ENCODE assay signal across 16 cellular contexts in the genomic region with DNA sequence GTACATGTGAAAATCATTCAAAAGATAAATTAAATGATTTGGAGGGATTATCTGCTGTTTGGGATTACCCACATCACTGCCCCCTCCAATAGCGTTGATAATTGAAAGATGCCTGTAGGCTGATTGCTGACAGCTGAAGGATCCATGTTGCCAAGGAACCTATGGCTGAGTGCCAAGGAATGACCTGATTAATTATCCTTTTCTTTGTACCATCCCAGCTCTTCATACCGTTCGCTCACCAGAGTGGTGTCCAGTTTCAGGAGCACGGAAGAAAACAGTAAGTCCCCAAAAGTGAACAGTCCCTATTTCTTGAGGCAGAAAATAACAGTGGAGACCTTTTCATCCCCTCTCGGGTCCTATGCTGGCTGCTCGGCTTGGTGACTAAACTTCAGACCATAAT.
DNase-seq lines count a peak whose midpoint lies in the region; ATAC-seq, FAIRE-seq and TF ChIP-seq lines count a peak whose summit lies in the region.
"Had no signal": no experiment of that assay in that cellular context is flagged by ENCODE, and none has a peak within 500 bp of the region (broad histone marks: within the 10 kb centered on the region; RNA-seq: fewer than 3 reads in every experiment).

No MANE protein-coding gene starts in this region.

- H3K4me2 ChIP-seq in BLaER1 = 0 out of 2 replicates have a peak overlapping the region, but pooled peaks have one; percentile 58
- H3K4me2 ChIP-seq: KMS-11 had no signal

- WGBS in endodermal cell (ENCODE audit: insufficient coverage in 1 of 2, insufficient read length in 1 of 2), 2 experiments = 79 to 87% methylated on average over 6 of the region's 6 CpGs
- WGBS in ovary, 3 donors = 33 to 47% (median 36%) methylated on average over 6 of the region's 6 CpGs

- no peak for TF ChIP-seq EP300 in ovary (IDR thresholded peaks at IDR 0.05)

- H3K36me3 ChIP-seq in BLaER1 = no peaks in the 10 kb centered on the region
- H3K36me3 ChIP-seq in endodermal cell (ENCODE audit: control insufficient read depth, insufficient read depth, low read length) = no peaks in the 10 kb centered on the region
- H3K36me3 ChIP-seq in ovary = no peaks in the 10 kb centered on the region

- H3K9ac ChIP-seq in BLaER1 (no peak overlapping the region), endodermal cell (ENCODE audit: extremely low read depth, low read length, poor library complexity, severe bottlenecking) (no peak overlapping the region)
- H3K9ac ChIP-seq: KMS-11 had no signal

- H3K9me3 ChIP-seq in BLaER1 = peaks cover 18% of the 10 kb centered on the region
- H3K9me3 ChIP-seq in endodermal cell (ENCODE audit: control insufficient read depth, low read length) = no peaks in the 10 kb centered on the region
- H3K9me3 ChIP-seq in ovary = no peaks in the 10 kb centered on the region

- H3K4me3 ChIP-seq in BLaER1 (no peak overlapping the region), endodermal cell (ENCODE audit: low read length) (no peak overlapping the region), ovary (no peak overlapping the region)

- H3K27ac ChIP-seq in BLaER1 (no peak overlapping the region), endodermal cell (ENCODE audit: low read depth, low read length) (peak overlapping the region; percentile 62), ovary (no peak overlapping the region)
- H3K27ac ChIP-seq: KMS-11 had no signal

- H3K4me3 Mint-ChIP-seq in endodermal cell = no peak overlapping the region
- H3K4me3 Mint-ChIP-seq: activated CD4-positive, alpha-beta memory T cell treated with anti-CD3 and anti-CD28 coated beads, Interleukin-2, amount 10 ng/mL, durations not matched to agents 7 days and 5 days had no signal

- TF ChIP-seq CTCF in endodermal cell (conservative IDR thresholded peaks at IDR 0.05) (no peak), ovary (IDR thresholded peaks at IDR 0.05) (no peak)

- H3K36me3 Mint-ChIP-seq in endodermal cell (ENCODE audit: low read depth) = no peaks in the 10 kb centered on the region
- peaks cover 4 to 5% of the 10 kb centered on the region in 2 donors for H3K36me3 Mint-ChIP-seq in activated naive CD4-positive, alpha-beta T cell treated with anti-CD3 and anti-CD28 coated beads, Interleukin-2, amount 50 U/mL, for 72 hours

- H3K27me3 ChIP-seq in BLaER1 (no peaks in the 10 kb centered on the region), endodermal cell (ENCODE audit: control insufficient read depth, insufficient read depth, low read length, poor library complexity, severe bottlenecking) (no peaks in the 10 kb centered on the region), ovary (no peaks in the 10 kb centered on the region)

- no peaks in the 10 kb centered on the region for H4K20me1 ChIP-seq in BLaER1

- intact Hi-C loops in ovary (cut with DNase I) = loop anchor here in 1 of 4 donors (5.0 kb wide), 1 partner anchor 227 kb away; no protein-coding TSS in a partner anchor

- FAIRE-seq in GM12892 (lab: Jason Lieb, UNC) = no peak

- ATAC-seq in activated naive CD4-positive, alpha-beta T cell treated with anti-CD3 and anti-CD28 coated beads, Interleukin-2, amount 50 U/mL, for 72 hours = no peak
- ATAC-seq: right cardiac atrium had no signal

- H3K4me1 Mint-ChIP-seq in endodermal cell = no peaks in the 10 kb centered on the region

- no peaks in the 10 kb centered on the region for H3K27me3 Mint-ChIP-seq in endodermal cell (ENCODE audit: insufficient read depth)
- H3K27me3 Mint-ChIP-seq: activated CD4-positive, alpha-beta memory T cell treated with anti-CD3 and anti-CD28 coated beads, Interleukin-2, amount 10 ng/mL, durations not matched to agents 7 days and 5 days had no signal

- H3K27ac Mint-ChIP-seq in endodermal cell = no peak overlapping the region
- H3K27ac Mint-ChIP-seq in activated naive CD4-positive, alpha-beta T cell treated with anti-CD3 and anti-CD28 coated beads, Interleukin-2, amount 50 U/mL, for 72 hours = no peak overlapping the region
- H3K27ac Mint-ChIP-seq: activated CD4-positive, alpha-beta memory T cell treated with anti-CD3 and anti-CD28 coated beads, Interleukin-2, amount 10 ng/mL, durations not matched to agents 7 days and 5 days had no signal

- H3K9me3 Mint-ChIP-seq in endodermal cell = peaks cover 9% of the 10 kb centered on the region
- no peaks in the 10 kb centered on the region for H3K9me3 Mint-ChIP-seq in activated naive CD4-positive, alpha-beta T cell treated with anti-CD3 and anti-CD28 coated beads, Interleukin-2, amount 50 U/mL, for 72 hours
- H3K9me3 Mint-ChIP-seq: activated CD4-positive, alpha-beta memory T cell treated with anti-CD3 and anti-CD28 coated beads, Interleukin-2, amount 10 ng/mL, durations not matched to agents 7 days and 5 days had no signal

- no peak for TF ChIP-seq POLR2A in GM12892 (IDR thresholded peaks at IDR 0.05; ENCODE audit: low read depth, low read length)
- no peak for TF ChIP-seq POLR2A in ovary (IDR thresholded peaks at IDR 0.05)

- DNase-seq in NCI-H1092 treated with DMSO at 0.1 percent for 48 hours (lab: John Stamatoyannopoulos, UW) (peak; percentile 49), NCI-H69 (lab: John Stamatoyannopoulos, UW) (peak; percentile 79), endodermal cell (no peak), GM12892 (ENCODE audit: insufficient read length) (no peak), ovary (no peak)
- DNase-seq in activated naive CD4-positive, alpha-beta T cell treated with anti-CD3 and anti-CD28 coated beads, Interleukin-2, amount 50 U/mL, for 72 hours (ENCODE audit: low spot score in 2 of 2) = no peak
- DNase-seq in activated CD4-positive, alpha-beta T cell treated with anti-CD3 and anti-CD28 coated beads, Interleukin-2, amount 50 U/mL, for 1 hour = no peak
- DNase-seq: activated CD4-positive, alpha-beta memory T cell treated with anti-CD3 and anti-CD28 coated beads, Interleukin-2, amount 10 ng/mL, durations not matched to agents 7 days and 5 days; amniotic stem cell; foreskin melanocyte; NCI-H187 treated with DMSO at 0.1 percent for 48 hours; OCI-M1; right cardiac atrium; stimulated activated CD4-positive, alpha-beta T cell treated with anti-CD3 and anti-CD28 coated beads, Interleukin-1b, Interleukin-23, amount 100 ng/mL, for 48 hours had no signal

- H3K4me1 ChIP-seq in BLaER1 = peaks cover 27% of the 10 kb centered on the region
- H3K4me1 ChIP-seq in endodermal cell (ENCODE audit: control insufficient read depth, insufficient read depth, low read length) = no peaks in the 10 kb centered on the region
- H3K4me1 ChIP-seq in ovary (ENCODE audit: insufficient read depth) = no peaks in the 10 kb centered on the region

Comparison
In these comparisons a context has a peak if more than half of its experiments do, and no peak if none do; other contexts are left out.
1. DNase-seq: peak in NCI-H1092 treated with DMSO at 0.1 percent for 48 hours (single experiment) and NCI-H69 (single experiment); none in endodermal cell (single experiment), activated naive CD4-positive, alpha-beta T cell treated with anti-CD3 and anti-CD28 coated beads, Interleukin-2, amount 50 U/mL, for 72 hours (0 of 2), GM12892 (single experiment), ovary (0 of 5) and activated CD4-positive, alpha-beta T cell treated with anti-CD3 and anti-CD28 coated beads, Interleukin-2, amount 50 U/mL, for 1 hour (single experiment).